ENCODE assay signal across 8 cellular contexts in genomic region chr16:29130901-29131851, GRCh38.
A peak's percentile ranks its signal among the peaks of the same experiment; 100 is the strongest.
DNase-seq lines count a peak whose midpoint lies in the region; ATAC-seq and TF ChIP-seq lines count a peak whose summit lies in the region.
"Not testable (repeated sequence)": the region's sequence is repeated elsewhere in the genome, so short reads cannot be mapped to it uniquely, and the experiment has no call there.

No MANE protein-coding gene starts in this region.

- 54 to 65% methylated on average over 16 to 33 of the region's 33 CpGs for WGBS in lung, 2 donors

- not testable (repeated sequence) for H3K36me3 Mint-ChIP-seq in chondrocyte (ENCODE audit: low read depth); type B pancreatic cell

- not testable (repeated sequence) for H3K9me3 Mint-ChIP-seq in chondrocyte (ENCODE audit: low read depth); type B pancreatic cell

- peaks cover 0 to 46% of the 10 kb centered on the region in 2 donors for H3K4me1 ChIP-seq in right atrium auricular region
- H3K4me1 ChIP-seq in lung (ENCODE audit: control insufficient read depth in 2 of 2, insufficient read depth in 2 of 2, low read length in 2 of 2) = not testable (repeated sequence)

- not testable (repeated sequence) for H3K27me3 Mint-ChIP-seq in chondrocyte (ENCODE audit: low read depth); type B pancreatic cell

- not testable (repeated sequence) for TF ChIP-seq CTCF in chondrocyte (IDR thresholded peaks at IDR 0.05); right atrium auricular region (IDR thresholded peaks at IDR 0.05); lung (IDR thresholded peaks at IDR 0.05; ENCODE audit: control extremely low read depth, extremely low read depth); type B pancreatic cell (conservative IDR thresholded peaks at IDR 0.05)

- not testable (repeated sequence) for H3K4me3 ChIP-seq in right atrium auricular region, lung

- not testable (repeated sequence) for H3K36me3 ChIP-seq in right atrium auricular region; lung (ENCODE audit: control insufficient read depth in 2 of 2, insufficient read depth in 2 of 2, low read length in 2 of 2)

- H3K4me3 Mint-ChIP-seq in chondrocyte (ENCODE audit: unreplicated experiment); type B pancreatic cell: not testable (repeated sequence)

- not testable (repeated sequence) for H3K27ac Mint-ChIP-seq in chondrocyte (ENCODE audit: unreplicated experiment); type B pancreatic cell

- H3K4me1 Mint-ChIP-seq in chondrocyte (ENCODE audit: low read depth); type B pancreatic cell (ENCODE audit: unreplicated experiment): not testable (repeated sequence)

- H3K27ac ChIP-seq in right atrium auricular region (peak overlapping the region; percentile 61 to 69), lung (ENCODE audit: low read depth in 1 of 2, low read length in 1 of 2) (peak overlapping the region in 1 of 2 donors; percentile 56)

- H3K27me3 ChIP-seq in right atrium auricular region; lung (ENCODE audit: control insufficient read depth, insufficient read depth): not testable (repeated sequence)

- DNase-seq in ELF-1 (ENCODE audit: low read depth, low spot score) = peak; percentile 89
- peak; percentile 90 for DNase-seq in RPMI7951 (ENCODE audit: low read depth)
- DNase-seq in chondrocyte (ENCODE audit: low spot score) = peak; percentile 81
- DNase-seq in fibroblast of peridontal ligament (ENCODE audit: extremely low read depth) = peak; percentile 37
- not testable (repeated sequence) for DNase-seq in right atrium auricular region (ENCODE audit: low spot score); lung (ENCODE audit: low spot score)
- peak; percentile 56 for DNase-seq in retina
- peak; percentile 70 for DNase-seq in type B pancreatic cell (ENCODE audit: extremely low spot score, unreplicated experiment)

- not testable (repeated sequence) for H3K9me3 ChIP-seq in right atrium auricular region; lung (ENCODE audit: control insufficient read depth in 2 of 2, insufficient read depth in 1 of 2, low read length in 1 of 2)

- ATAC-seq in lung (ENCODE audit: insufficient read depth, low FRiP score) = peak; percentile 37
